ENCODE assay signal across 30 cellular contexts in genomic region chr22:45323695-45324094, GRCh38. TPM values are rescaled to one million over a fixed set of nuclear protein-coding genes. Genes with fewer than 3 reads are reported as not detected.
DNase-seq lines count a peak whose midpoint lies in the region; ATAC-seq, FAIRE-seq and TF ChIP-seq lines count a peak whose summit lies in the region.
"Had no signal": no experiment of that assay in that cellular context is flagged by ENCODE, and none has a peak within 500 bp of the region (broad histone marks: within the 10 kb centered on the region; RNA-seq: fewer than 3 reads in every experiment).

No MANE protein-coding gene starts in this region.

- DNase-seq in T-helper 2 cell treated with Interferon-gamma antibody and Interleukin-4, amounts not matched to agents 5 μg/mL and 100 μg/mL, for 36 hours (ENCODE audit: low spot score), result no peak
- DNase-seq in T-helper 2 cell (no peak), keratinocyte (ENCODE audit: low read depth, low spot score) (no peak), anterior cingulate cortex (lab: John Stamatoyannopoulos, UW) (no peak), NCI-H226 (no peak)
- DNase-seq in stimulated activated naive CD8-positive, alpha-beta T cell treated with anti-CD3 and anti-CD28 coated beads, Interleukin-15, amount 100 ng/mL, for 72 hours, result no peak
- DNase-seq in NK-92 treated with Interleukin-12 subunit alpha and Interleukin-12 subunit beta, amount 100 ng/mL, for 24 hours (lab: John Stamatoyannopoulos, UW), result no peak
- DNase-seq: activated CD4-positive, alpha-beta T cell treated with anti-CD3 and anti-CD28 coated beads for 48 hours; activated CD8-positive, alpha-beta memory T cell treated with anti-CD3 and anti-CD28 coated beads, Interleukin-2, amount 50 U/mL, for 4 hours; activated effector memory CD4-positive, alpha-beta T cell treated with anti-CD3 and anti-CD28 coated beads, Interleukin-2, amount 50 U/mL, for 16 hours; adrenal gland; brain microvascular endothelial cell; DMS79 treated with DMSO at 0.1 percent for 48 hours; GDM1; hippocampal formation; Karpas-422; NCI-H1417 treated with DMSO at 0.1 percent for 48 hours; NCI-H2081; NCI-H2227 treated with DMSO at 0.1 percent for 48 hours; NCI-H69 had no signal

- H3K9me1 ChIP-seq in keratinocyte (ENCODE audit: control insufficient read depth, extremely low read depth, insufficient read depth, low read length), result peaks cover 3% of the 10 kb centered on the region

- no peak overlapping the region for H3K4me3 ChIP-seq in keratinocyte (ENCODE audit: control insufficient read depth in 2 of 3, extremely low read depth in 1 of 3, insufficient read depth in 2 of 3, low read depth in 1 of 3, low read length in 3 of 3)
- H3K4me3 ChIP-seq: adrenal gland; BLaER1 treated with 17β-estradiol and CSF1 and Interleukin-3, amounts not matched to agents 10 nM and 100 nM; gastroesophageal sphincter; HAP-1; lung had no signal

- dilution Hi-C loops in keratinocyte (cut with MboI; ENCODE audit: extremely low pct_ligation_motif_present, low sequenced_read_pairs), result no loop called here

- peak overlapping the region; percentile 32 for H3K27ac ChIP-seq in keratinocyte (ENCODE audit: control insufficient read depth, insufficient read depth, low read length)
- H3K27ac ChIP-seq: 22Rv1; adrenal gland; BLaER1 treated with 17β-estradiol and CSF1 and Interleukin-3, amounts not matched to agents 10 nM and 100 nM; brain microvascular endothelial cell; gastroesophageal sphincter had no signal

- H2AFZ ChIP-seq in keratinocyte (ENCODE audit: control insufficient read depth, low read length), result no peak overlapping the region

- H3K9me3 Mint-ChIP-seq in T-helper 2 cell treated with Interferon-gamma antibody and Interleukin-4, amounts not matched to agents 5 μg/mL and 100 μg/mL, for 36 hours, result no peaks in the 10 kb centered on the region
- H3K9me3 Mint-ChIP-seq in stimulated activated naive CD8-positive, alpha-beta T cell treated with anti-CD3 and anti-CD28 coated beads, Interleukin-15, Interleukin-2, amounts not matched to agents 100 ng/mL and 50 ng/mL, for 24 hours, result no peaks in the 10 kb centered on the region
- no peaks in the 10 kb centered on the region for H3K9me3 Mint-ChIP-seq in stimulated activated naive CD8-positive, alpha-beta T cell treated with anti-CD3 and anti-CD28 coated beads, Interleukin-15, amount 100 ng/mL, for 72 hours
- H3K9me3 Mint-ChIP-seq: natural killer cell treated with Interleukin-12 subunit alpha and Interleukin-12 subunit beta and Interleukin-15 and Interleukin-18, amount 100 ng/mL, for 72 hours had no signal

- H4K20me1 ChIP-seq in keratinocyte (ENCODE audit: control insufficient read depth, extremely low read depth, insufficient read depth, low read length), result no peaks in the 10 kb centered on the region

- no peak for ATAC-seq in stimulated activated naive CD8-positive, alpha-beta T cell treated with anti-CD3 and anti-CD28 coated beads, Interleukin-15, amount 100 ng/mL, for 72 hours
- ATAC-seq: gastroesophageal sphincter; HepG2; natural killer cell treated with Interleukin-12 subunit alpha and Interleukin-12 subunit beta and Interleukin-15 and Interleukin-18, amount 100 ng/mL, for 72 hours; SK-N-SH treated with all-trans-retinoic acid at 6 μM for 48 hours had no signal

- no peak for FAIRE-seq in keratinocyte (lab: Jason Lieb, UNC)
- FAIRE-seq: HepG2 had no signal

- H3K36me3 Mint-ChIP-seq in T-helper 2 cell treated with Interferon-gamma antibody and Interleukin-4, amounts not matched to agents 5 μg/mL and 100 μg/mL, for 36 hours (ENCODE audit: low read depth), result peaks cover 50% of the 10 kb centered on the region
- peaks cover 42% of the 10 kb centered on the region for H3K36me3 Mint-ChIP-seq in stimulated activated naive CD8-positive, alpha-beta T cell treated with anti-CD3 and anti-CD28 coated beads, Interleukin-15, Interleukin-2, amounts not matched to agents 100 ng/mL and 50 ng/mL, for 24 hours (ENCODE audit: low read depth)

- H3K4me1 ChIP-seq in keratinocyte (ENCODE audit: control insufficient read depth, extremely low read depth, insufficient read depth, low read length), result peaks cover 9% of the 10 kb centered on the region
- H3K4me1 ChIP-seq: HAP-1 had no signal

- H3K4me1 Mint-ChIP-seq in T-helper 2 cell treated with Interferon-gamma antibody and Interleukin-4, amounts not matched to agents 5 μg/mL and 100 μg/mL, for 36 hours (ENCODE audit: low read depth), result peaks cover 22% of the 10 kb centered on the region
- H3K4me1 Mint-ChIP-seq in stimulated activated naive CD8-positive, alpha-beta T cell treated with anti-CD3 and anti-CD28 coated beads, Interleukin-15, Interleukin-2, amounts not matched to agents 100 ng/mL and 50 ng/mL, for 24 hours (ENCODE audit: low read depth), result peaks cover 26% of the 10 kb centered on the region
- peaks cover 52% of the 10 kb centered on the region for H3K4me1 Mint-ChIP-seq in stimulated activated naive CD8-positive, alpha-beta T cell treated with anti-CD3 and anti-CD28 coated beads, Interleukin-15, amount 100 ng/mL, for 72 hours

- peaks cover 36% of the 10 kb centered on the region for H3K79me2 ChIP-seq in keratinocyte (ENCODE audit: control insufficient read depth, insufficient read depth, low read length)

- TF ChIP-seq CTCF in keratinocyte (optimal IDR thresholded peaks at IDR 0.05 in 1 of 3, IDR thresholded peaks at IDR 0.05 in 1 of 3, conservative IDR thresholded peaks at IDR 0.05 in 1 of 3; ENCODE audit: extremely low read depth in 1 of 3, insufficient read depth in 2 of 3, low read length in 3 of 3), result no peak

- peak overlapping the region; percentile 20 for H3K27ac Mint-ChIP-seq in T-helper 2 cell treated with Interferon-gamma antibody and Interleukin-4, amounts not matched to agents 5 μg/mL and 100 μg/mL, for 36 hours
- H3K27ac Mint-ChIP-seq in stimulated activated naive CD8-positive, alpha-beta T cell treated with anti-CD3 and anti-CD28 coated beads, Interleukin-15, Interleukin-2, amounts not matched to agents 100 ng/mL and 50 ng/mL, for 24 hours, result peak overlapping the region; percentile 50
- peak overlapping the region in 1 of 2 donors; percentile 58 for H3K27ac Mint-ChIP-seq in stimulated activated naive CD8-positive, alpha-beta T cell treated with anti-CD3 and anti-CD28 coated beads, Interleukin-15, amount 100 ng/mL, for 72 hours

- no peak overlapping the region for H3K4me2 ChIP-seq in keratinocyte (ENCODE audit: control insufficient read depth, extremely low read depth, insufficient read depth, low read depth, low read length)
- H3K4me2 ChIP-seq: BLaER1 treated with 17β-estradiol and CSF1 and Interleukin-3, amounts not matched to agents 10 nM and 100 nM had no signal

- H3K27me3 Mint-ChIP-seq in T-helper 2 cell treated with Interferon-gamma antibody and Interleukin-4, amounts not matched to agents 5 μg/mL and 100 μg/mL, for 36 hours (ENCODE audit: low read depth), result no peaks in the 10 kb centered on the region
- no peaks in the 10 kb centered on the region for H3K27me3 Mint-ChIP-seq in stimulated activated naive CD8-positive, alpha-beta T cell treated with anti-CD3 and anti-CD28 coated beads, Interleukin-15, Interleukin-2, amounts not matched to agents 100 ng/mL and 50 ng/mL, for 24 hours
- no peaks in the 10 kb centered on the region for H3K27me3 Mint-ChIP-seq in stimulated activated naive CD8-positive, alpha-beta T cell treated with anti-CD3 and anti-CD28 coated beads, Interleukin-15, amount 100 ng/mL, for 72 hours
- H3K27me3 Mint-ChIP-seq: natural killer cell treated with Interleukin-12 subunit alpha and Interleukin-12 subunit beta and Interleukin-15 and Interleukin-18, amount 100 ng/mL, for 72 hours had no signal

- no peaks in the 10 kb centered on the region for H3K9me3 ChIP-seq in keratinocyte (ENCODE audit: control insufficient read depth, low read depth, low read length)
- H3K9me3 ChIP-seq: adrenal gland; BLaER1 treated with 17β-estradiol and CSF1 and Interleukin-3, amounts not matched to agents 10 nM and 100 nM; gastroesophageal sphincter; HAP-1 had no signal

- no peak overlapping the region for H3K9ac ChIP-seq in keratinocyte (ENCODE audit: control insufficient read depth, extremely low read depth, insufficient read depth, low read length)
- H3K9ac ChIP-seq: BLaER1 treated with 17β-estradiol and CSF1 and Interleukin-3, amounts not matched to agents 10 nM and 100 nM had no signal

- H3K36me3 ChIP-seq in keratinocyte (ENCODE audit: control insufficient read depth in 2 of 2, extremely low read depth in 1 of 2, insufficient read depth in 2 of 2, low read length in 2 of 2), result peaks cover 15 to 28% of the 10 kb centered on the region in 2 experiments

- H3K4me3 Mint-ChIP-seq in T-helper 2 cell treated with Interferon-gamma antibody and Interleukin-4, amounts not matched to agents 5 μg/mL and 100 μg/mL, for 36 hours, result peak overlapping the region; percentile 40
- no peak overlapping the region for H3K4me3 Mint-ChIP-seq in stimulated activated naive CD8-positive, alpha-beta T cell treated with anti-CD3 and anti-CD28 coated beads, Interleukin-15, Interleukin-2, amounts not matched to agents 100 ng/mL and 50 ng/mL, for 24 hours
- no peak overlapping the region for H3K4me3 Mint-ChIP-seq in stimulated activated naive CD8-positive, alpha-beta T cell treated with anti-CD3 and anti-CD28 coated beads, Interleukin-15, amount 100 ng/mL, for 72 hours
- H3K4me3 Mint-ChIP-seq: natural killer cell treated with Interleukin-12 subunit alpha and Interleukin-12 subunit beta and Interleukin-15 and Interleukin-18, amount 100 ng/mL, for 72 hours had no signal

- no peaks in the 10 kb centered on the region for H3K27me3 ChIP-seq in keratinocyte (ENCODE audit: control insufficient read depth, extremely low read depth, insufficient read depth, low read length)
- H3K27me3 ChIP-seq: adrenal gland; BLaER1 treated with 17β-estradiol and CSF1 and Interleukin-3, amounts not matched to agents 10 nM and 100 nM; brain microvascular endothelial cell; gastroesophageal sphincter had no signal

RNA-seq across cellular contexts. Expression of gene FAM118A, which starts 14.0 kb away (rescaled TPM):
- polyA plus RNA-seq in keratinocyte, result 20.8 to 31.1 TPM (median 28.6 TPM) in 3 replicates
- polyA plus RNA-seq in keratinocyte (2011; ENCODE audit: low read depth), result 13.8 TPM
- 11.0 and 15.6 TPM in 2 replicates for polyA plus RNA-seq in keratinocyte (2011; cell fraction: cytosol; rRNA removed)
- 74.0 and 91.3 TPM in 2 replicates for polyA plus RNA-seq in keratinocyte (2011; cell fraction: nucleus; rRNA removed)
- polyA plus RNA-seq in keratinocyte (2012; ENCODE audit: low replicate concordance), result 13.3 and 15.0 TPM in 2 replicates
- polyA minus RNA-seq in keratinocyte, result 13.7 to 19.9 TPM (median 18.3 TPM) in 3 replicates
- polyA minus RNA-seq in keratinocyte (2011; cell fraction: cytosol; rRNA and poly(A)+ RNA removed), result 24.0 TPM
- polyA minus RNA-seq in keratinocyte (2011; cell fraction: nucleus; rRNA and poly(A)+ RNA removed), result 20.0 and 31.6 TPM in 2 replicates

RNA-seq across cellular contexts. Expression of gene UPK3A, which starts 38.9 kb away (rescaled TPM):
- polyA plus RNA-seq in keratinocyte, result not detected in 3 replicates
- polyA plus RNA-seq in keratinocyte (2011; ENCODE audit: low read depth), result not detected
- not detected in 2 replicates for polyA plus RNA-seq in keratinocyte (2011; cell fraction: cytosol; rRNA removed)
- not detected in 2 replicates for polyA plus RNA-seq in keratinocyte (2011; cell fraction: nucleus; rRNA removed)
- not detected in 2 replicates for polyA plus RNA-seq in keratinocyte (2012; ENCODE audit: low replicate concordance)
- not detected in 3 replicates for polyA minus RNA-seq in keratinocyte
- not detected for polyA minus RNA-seq in keratinocyte (2011; cell fraction: cytosol; rRNA and poly(A)+ RNA removed)
- not detected in 2 replicates for polyA minus RNA-seq in keratinocyte (2011; cell fraction: nucleus; rRNA and poly(A)+ RNA removed)
- polyA plus RNA-seq: fibroblast of lung had no signal
